In the genomic region with DNA sequence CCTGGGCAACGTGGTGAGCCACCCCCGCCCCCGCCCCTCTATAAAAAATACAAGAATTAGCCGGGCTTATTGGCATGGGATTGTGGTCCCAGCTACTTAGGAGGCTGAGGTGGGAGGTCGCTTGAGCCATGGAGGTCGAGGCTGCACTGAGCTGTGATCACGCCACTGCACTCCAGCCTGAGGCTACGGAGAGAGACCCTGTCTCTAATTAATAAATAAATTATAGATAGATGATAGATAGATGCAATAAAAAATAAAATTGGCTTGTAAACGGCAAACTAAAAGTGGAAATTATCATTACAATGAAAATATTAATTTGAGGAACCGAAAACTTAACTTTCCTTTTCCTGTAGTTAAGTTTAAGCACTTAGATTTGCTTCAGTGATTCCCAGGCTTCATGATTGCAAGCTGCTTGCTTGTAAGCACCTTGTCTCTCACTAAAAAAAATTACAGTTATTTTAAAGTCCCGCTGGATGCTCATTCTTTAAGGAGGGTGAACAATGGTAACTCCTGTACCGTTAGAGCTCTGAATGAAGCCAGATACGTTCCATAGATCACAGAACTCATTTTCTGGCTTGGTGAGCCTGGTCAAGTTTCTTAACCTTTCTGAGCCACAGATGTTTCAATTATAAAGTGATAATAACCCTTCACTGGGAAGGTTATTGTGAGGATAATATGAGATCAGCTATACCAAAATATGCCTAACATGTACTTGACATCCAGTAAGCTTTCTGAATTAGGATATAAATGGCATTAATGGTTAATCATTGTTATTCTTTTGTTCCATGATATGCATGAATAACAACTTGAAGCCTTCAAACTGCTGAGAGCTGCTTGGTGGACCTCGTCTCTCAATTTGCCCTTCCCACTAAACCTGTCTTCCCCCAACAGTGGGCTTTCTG, we compare ENCODE assay signal across 1 cellular context.
TF ChIP-seq lines count a peak whose summit lies in the region.

No MANE protein-coding gene starts in this region.

TF ChIP-seq in GM23338, 12 proteins besides CTCF, POLR2A, EP300 and RAD21 (continued from another document):
- TF ChIP-seq, protein P1, sequence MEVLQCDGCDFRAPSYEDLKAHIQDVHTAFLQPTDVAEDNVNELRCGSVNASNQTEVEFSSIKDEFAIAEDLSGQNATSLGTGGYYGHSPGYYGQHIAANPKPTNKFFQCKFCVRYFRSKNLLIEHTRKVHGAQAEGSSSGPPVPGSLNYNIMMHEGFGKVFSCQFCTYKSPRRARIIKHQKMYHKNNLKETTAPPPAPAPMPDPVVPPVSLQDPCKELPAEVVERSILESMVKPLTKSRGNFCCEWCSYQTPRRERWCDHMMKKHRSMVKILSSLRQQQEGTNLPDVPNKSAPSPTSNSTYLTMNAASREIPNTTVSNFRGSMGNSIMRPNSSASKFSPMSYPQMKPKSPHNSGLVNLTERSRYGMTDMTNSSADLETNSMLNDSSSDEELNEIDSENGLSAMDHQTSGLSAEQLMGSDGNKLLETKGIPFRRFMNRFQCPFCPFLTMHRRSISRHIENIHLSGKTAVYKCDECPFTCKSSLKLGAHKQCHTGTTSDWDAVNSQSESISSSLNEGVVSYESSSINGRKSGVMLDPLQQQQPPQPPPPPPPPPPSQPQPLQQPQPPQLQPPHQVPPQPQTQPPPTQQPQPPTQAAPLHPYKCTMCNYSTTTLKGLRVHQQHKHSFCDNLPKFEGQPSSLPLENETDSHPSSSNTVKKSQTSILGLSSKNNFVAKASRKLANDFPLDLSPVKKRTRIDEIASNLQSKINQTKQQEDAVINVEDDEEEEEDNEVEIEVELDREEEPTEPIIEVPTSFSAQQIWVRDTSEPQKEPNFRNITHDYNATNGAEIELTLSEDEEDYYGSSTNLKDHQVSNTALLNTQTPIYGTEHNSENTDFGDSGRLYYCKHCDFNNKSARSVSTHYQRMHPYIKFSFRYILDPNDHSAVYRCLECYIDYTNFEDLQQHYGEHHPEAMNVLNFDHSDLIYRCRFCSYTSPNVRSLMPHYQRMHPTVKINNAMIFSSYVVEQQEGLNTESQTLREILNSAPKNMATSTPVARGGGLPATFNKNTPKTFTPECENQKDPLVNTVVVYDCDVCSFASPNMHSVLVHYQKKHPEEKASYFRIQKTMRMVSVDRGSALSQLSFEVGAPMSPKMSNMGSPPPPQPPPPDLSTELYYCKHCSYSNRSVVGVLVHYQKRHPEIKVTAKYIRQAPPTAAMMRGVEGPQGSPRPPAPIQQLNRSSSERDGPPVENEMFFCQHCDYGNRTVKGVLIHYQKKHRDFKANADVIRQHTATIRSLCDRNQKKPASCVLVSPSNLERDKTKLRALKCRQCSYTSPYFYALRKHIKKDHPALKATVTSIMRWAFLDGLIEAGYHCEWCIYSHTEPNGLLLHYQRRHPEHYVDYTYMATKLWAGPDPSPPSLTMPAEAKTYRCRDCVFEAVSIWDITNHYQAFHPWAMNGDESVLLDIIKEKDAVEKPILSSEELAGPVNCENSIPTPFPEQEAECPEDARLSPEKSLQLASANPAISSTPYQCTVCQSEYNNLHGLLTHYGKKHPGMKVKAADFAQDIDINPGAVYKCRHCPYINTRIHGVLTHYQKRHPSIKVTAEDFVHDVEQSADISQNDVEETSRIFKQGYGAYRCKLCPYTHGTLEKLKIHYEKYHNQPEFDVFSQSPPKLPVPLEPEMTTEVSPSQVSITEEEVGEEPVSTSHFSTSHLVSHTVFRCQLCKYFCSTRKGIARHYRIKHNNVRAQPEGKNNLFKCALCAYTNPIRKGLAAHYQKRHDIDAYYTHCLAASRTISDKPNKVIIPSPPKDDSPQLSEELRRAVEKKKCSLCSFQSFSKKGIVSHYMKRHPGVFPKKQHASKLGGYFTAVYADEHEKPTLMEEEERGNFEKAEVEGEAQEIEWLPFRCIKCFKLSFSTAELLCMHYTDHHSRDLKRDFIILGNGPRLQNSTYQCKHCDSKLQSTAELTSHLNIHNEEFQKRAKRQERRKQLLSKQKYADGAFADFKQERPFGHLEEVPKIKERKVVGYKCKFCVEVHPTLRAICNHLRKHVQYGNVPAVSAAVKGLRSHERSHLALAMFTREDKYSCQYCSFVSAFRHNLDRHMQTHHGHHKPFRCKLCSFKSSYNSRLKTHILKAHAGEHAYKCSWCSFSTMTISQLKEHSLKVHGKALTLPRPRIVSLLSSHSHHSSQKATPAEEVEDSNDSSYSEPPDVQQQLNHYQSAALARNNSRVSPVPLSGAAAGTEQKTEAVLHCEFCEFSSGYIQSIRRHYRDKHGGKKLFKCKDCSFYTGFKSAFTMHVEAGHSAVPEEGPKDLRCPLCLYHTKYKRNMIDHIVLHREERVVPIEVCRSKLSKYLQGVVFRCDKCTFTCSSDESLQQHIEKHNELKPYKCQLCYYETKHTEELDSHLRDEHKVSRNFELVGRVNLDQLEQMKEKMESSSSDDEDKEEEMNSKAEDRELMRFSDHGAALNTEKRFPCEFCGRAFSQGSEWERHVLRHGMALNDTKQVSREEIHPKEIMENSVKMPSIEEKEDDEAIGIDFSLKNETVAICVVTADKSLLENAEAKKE (CRISPR knock-in tag; IDR thresholded peaks at IDR 0.05) = no peak
- no peak for TF ChIP-seq ZNF114 (CRISPR knock-in tag; IDR thresholded peaks at IDR 0.05)
- TF ChIP-seq STAT1 (IDR thresholded peaks at IDR 0.05; ENCODE audit: unreplicated experiment) = no peak
- TF ChIP-seq CREB1 (CRISPR knock-in tag; IDR thresholded peaks at IDR 0.05; ENCODE audit: low read depth) = no peak
TF ChIP-seq in GM23338: peak in this region for 0.
